Comparison of ENCODE assay signal across 17 cellular contexts in the genomic region with DNA sequence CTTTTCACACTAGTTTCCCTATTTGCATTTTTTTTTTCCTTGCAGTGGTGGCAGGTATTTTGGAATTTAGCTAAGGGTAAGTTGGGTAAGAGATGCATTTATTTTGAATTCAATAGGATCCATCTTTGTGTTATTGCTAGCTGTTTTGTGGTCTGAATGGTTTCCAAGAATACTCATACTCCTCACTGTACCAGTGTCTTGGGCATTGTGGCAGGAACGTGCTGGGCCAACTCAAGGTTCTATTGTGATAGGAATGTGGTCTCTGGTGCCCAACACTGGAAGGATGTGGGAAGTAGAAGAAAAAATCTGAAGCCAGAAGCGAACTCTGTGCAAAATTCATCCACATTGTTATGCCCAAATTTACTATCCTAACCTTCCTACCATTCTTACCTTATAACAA.
"Had no signal": no experiment of that assay in that cellular context is flagged by ENCODE, and none has a peak within 500 bp of the region (broad histone marks: within the 10 kb centered on the region; RNA-seq: fewer than 3 reads in every experiment).

No MANE protein-coding gene starts in this region.

- H3K4me3 Mint-ChIP-seq: activated naive CD8-positive, alpha-beta T cell treated with anti-CD3 and anti-CD28 coated beads for 36 hours; immature natural killer cell; naive thymus-derived CD8-positive, alpha-beta T cell had no signal

- H3K4me1 ChIP-seq: pancreas had no signal

- H3K27me3 ChIP-seq: body of pancreas, thyroid gland had no signal

- DNase-seq: activated CD4-positive, alpha-beta T cell treated with anti-CD3 and anti-CD28 coated beads, Interleukin-2, amount 50 U/mL, for 48 hours; activated naive CD8-positive, alpha-beta T cell treated with anti-CD3 and anti-CD28 coated beads for 36 hours; amygdala; body of pancreas; central memory CD4-positive, alpha-beta T cell; effector CD4-positive, alpha-beta T cell; immature natural killer cell; mucosa of descending colon; naive thymus-derived CD8-positive, alpha-beta T cell; pancreas; stimulated activated CD8-positive, alpha-beta memory T cell treated with anti-CD3 and anti-CD28 coated beads, Interleukin-4, amount 100 ng/mL, for 48 hours; stimulated activated naive CD4-positive, alpha-beta T cell; thyroid gland; WERI-Rb-1 had no signal

- H3K27ac ChIP-seq: body of pancreas, coronary artery, pancreas, thyroid gland, WERI-Rb-1 had no signal

- H3K4me3 ChIP-seq: body of pancreas, coronary artery, mucosa of descending colon, pancreas, thyroid gland had no signal

- H3K27me3 Mint-ChIP-seq: activated naive CD8-positive, alpha-beta T cell treated with anti-CD3 and anti-CD28 coated beads for 36 hours had no signal

- H3K9me3 ChIP-seq: body of pancreas, mucosa of descending colon, pancreas, thyroid gland had no signal

- H3K27ac Mint-ChIP-seq: activated naive CD8-positive, alpha-beta T cell treated with anti-CD3 and anti-CD28 coated beads for 36 hours; immature natural killer cell; naive thymus-derived CD8-positive, alpha-beta T cell had no signal

- H3K36me3 ChIP-seq: pancreas, thyroid gland, WERI-Rb-1 had no signal

- H3K4me1 Mint-ChIP-seq: activated naive CD8-positive, alpha-beta T cell treated with anti-CD3 and anti-CD28 coated beads for 36 hours; immature natural killer cell had no signal

- ATAC-seq: body of pancreas; esophagus mucosa; mucosa of descending colon; naive thymus-derived CD8-positive, alpha-beta T cell; pancreas; sciatic nerve had no signal

- H3K36me3 Mint-ChIP-seq: activated naive CD8-positive, alpha-beta T cell treated with anti-CD3 and anti-CD28 coated beads for 36 hours; immature natural killer cell; naive thymus-derived CD8-positive, alpha-beta T cell had no signal

- H3K9me3 Mint-ChIP-seq: activated naive CD8-positive, alpha-beta T cell treated with anti-CD3 and anti-CD28 coated beads for 36 hours; naive thymus-derived CD8-positive, alpha-beta T cell had no signal
